In genomic region chr2:179174240-179174639, GRCh38 we compare ENCODE assay signal across 11 cellular contexts.
"Had no signal": no experiment of that assay in that cellular context is flagged by ENCODE, and none has a peak within 500 bp of the region (broad histone marks: within the 10 kb centered on the region; RNA-seq: fewer than 3 reads in every experiment).

No MANE protein-coding gene starts in this region.

- H2AFZ ChIP-seq: GM23248, GM23338 had no signal

- ATAC-seq: GM23338, HCT116 had no signal

- H3K4me3 ChIP-seq: GM23248, GM23338, HAP-1 had no signal

- H3K27ac ChIP-seq: GM23248 had no signal

- DNase-seq: GM23248, GOT3, H7, H9, HCEC 1CT, HFFc6 had no signal

- H3K9me3 ChIP-seq: HAP-1 had no signal

- H3K36me3 ChIP-seq: HAP-1 had no signal

- H3K4me2 ChIP-seq: GM23338 had no signal

- FAIRE-seq: H1, H54 had no signal

- H3K9ac ChIP-seq: GM23248 had no signal
